In the genomic region with DNA sequence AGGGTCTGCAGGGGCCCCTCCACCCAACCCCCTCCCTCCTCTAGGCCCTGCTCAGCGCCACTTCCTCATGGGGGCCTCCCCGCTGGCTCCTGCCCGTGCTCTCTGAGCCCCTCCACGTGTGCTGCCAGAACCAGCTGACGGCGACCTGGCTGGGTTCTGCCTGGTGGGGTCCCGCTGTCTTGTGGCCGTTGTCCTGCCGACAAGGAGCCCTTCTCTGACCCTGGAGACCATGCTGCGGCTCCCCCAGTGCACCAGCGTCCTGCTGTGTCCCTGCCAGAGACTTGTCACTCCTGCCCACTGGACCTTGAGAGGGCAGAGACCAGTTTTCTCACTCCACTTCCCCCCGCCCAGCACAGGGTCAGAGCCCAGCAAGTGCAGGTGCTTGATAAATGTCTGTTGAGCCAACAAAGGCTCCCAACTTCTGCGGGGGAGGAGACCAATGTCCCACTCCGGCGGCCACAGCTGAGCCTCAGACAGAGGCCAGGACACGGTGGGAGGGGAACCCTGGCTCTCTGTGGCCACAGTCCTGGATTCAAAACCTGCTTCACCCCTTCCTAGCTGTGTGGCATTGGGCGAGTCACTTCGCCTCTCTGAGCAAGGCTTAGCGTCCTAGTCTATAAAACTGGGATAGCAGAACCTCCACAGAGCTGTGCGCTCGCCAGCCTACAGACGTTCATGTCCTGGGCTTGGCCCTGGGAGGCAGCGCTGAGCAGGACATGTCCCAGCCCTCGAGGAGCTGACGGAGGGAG, we compare ENCODE assay signal across 21 cellular contexts. TPM values are rescaled to one million over a fixed set of nuclear protein-coding genes. Genes with fewer than 3 reads are reported as not detected.
A peak's percentile ranks its signal among the peaks of the same experiment; 100 is the strongest.
DNase-seq lines count a peak whose midpoint lies in the region; ATAC-seq, FAIRE-seq and TF ChIP-seq lines count a peak whose summit lies in the region.
"Had no signal": no experiment of that assay in that cellular context is flagged by ENCODE, and none has a peak within 500 bp of the region (broad histone marks: within the 10 kb centered on the region; RNA-seq: fewer than 3 reads in every experiment).

No MANE protein-coding gene starts in this region.

- H3K27ac ChIP-seq in astrocyte (ENCODE audit: low read depth, low read length) (no peak overlapping the region), mesenchymal stem cell (ENCODE audit: low read length, poor library complexity, severe bottlenecking) (no peak overlapping the region), spleen (no peak overlapping the region)
- H3K27ac ChIP-seq: A549, GM23248, Peyer's patch, psoas muscle had no signal

- peak overlapping the region; percentile 11 to 100 for H2BK12ac ChIP-seq in mesenchymal stem cell (ENCODE audit: low read length in 2 of 2)

- H2BK120ac ChIP-seq in mesenchymal stem cell (ENCODE audit: low read depth, low read length) = peak overlapping the region; percentile 75

- no peaks in the 10 kb centered on the region for H3K36me3 Mint-ChIP-seq in astrocyte (ENCODE audit: low read depth, unreplicated experiment)
- H3K36me3 Mint-ChIP-seq: T-cell had no signal

- no peak for TF ChIP-seq POLR2A in spleen (IDR thresholded peaks at IDR 0.05)

- H3K9me3 ChIP-seq in astrocyte (ENCODE audit: insufficient read depth, low read depth, low read length) = no peaks in the 10 kb centered on the region
- no peaks in the 10 kb centered on the region for H3K9me3 ChIP-seq in mesenchymal stem cell (ENCODE audit: control insufficient read depth, low read length)
- H3K9me3 ChIP-seq in spleen = no peaks in the 10 kb centered on the region
- H3K9me3 ChIP-seq: A549, Peyer's patch, psoas muscle, stomach, uterus had no signal

- peak overlapping the region; percentile 99 for H4K91ac ChIP-seq in mesenchymal stem cell (ENCODE audit: low read length)

- no peak for FAIRE-seq in astrocyte (lab: Jason Lieb, UNC)
- FAIRE-seq: A549 had no signal

- H3K4me3 Mint-ChIP-seq in astrocyte (ENCODE audit: unreplicated experiment) = no peak overlapping the region
- H3K4me3 Mint-ChIP-seq: T-cell had no signal

- H3K36me3 ChIP-seq in astrocyte (ENCODE audit: insufficient read depth, low read length) (no peaks in the 10 kb centered on the region), mesenchymal stem cell (ENCODE audit: control insufficient read depth in 1 of 2, insufficient read depth in 2 of 2, low read depth in 1 of 2, low read length in 2 of 2) (no peaks in the 10 kb centered on the region), spleen (no peaks in the 10 kb centered on the region)
- H3K36me3 ChIP-seq: Peyer's patch, stomach, uterus had no signal

- H3K4me1 ChIP-seq in astrocyte (ENCODE audit: insufficient read depth, low read length) = peaks cover 48% of the 10 kb centered on the region
- H3K4me1 ChIP-seq in mesenchymal stem cell (ENCODE audit: control insufficient read depth, insufficient read depth, low read depth, low read length) = peaks cover 66% of the 10 kb centered on the region
- peaks cover 0 to 59% (median 8%) of the 10 kb centered on the region in 6 donors for H3K4me1 ChIP-seq in spleen
- H3K4me1 ChIP-seq: A549, psoas muscle, uterus had no signal

- peaks cover 32% of the 10 kb centered on the region for H3K4me1 Mint-ChIP-seq in astrocyte (ENCODE audit: low read depth, unreplicated experiment)

- peak overlapping the region; percentile 44 for H2BK15ac ChIP-seq in mesenchymal stem cell (ENCODE audit: low read depth, poor library complexity, severe bottlenecking)

- no peak overlapping the region for H2AK5ac ChIP-seq in mesenchymal stem cell (ENCODE audit: low read length, severe bottlenecking)

- 86% methylated on average over 25 of the region's 25 CpGs for WGBS in mesenchymal stem cell
- 63 to 72% (median 66%) methylated on average over 24 to 25 of the region's 25 CpGs for WGBS in spleen, 5 donors

- H3K9ac ChIP-seq in astrocyte (ENCODE audit: low read length) = no peak overlapping the region
- no peak overlapping the region for H3K9ac ChIP-seq in mesenchymal stem cell (ENCODE audit: low read length)
- H3K9ac ChIP-seq: GM23248 had no signal

- H3K18ac ChIP-seq in mesenchymal stem cell (ENCODE audit: low read depth in 1 of 2, low read length in 2 of 2) = peak overlapping the region; percentile 16 to 94

- no peak overlapping the region for H3K4me2 ChIP-seq in astrocyte (ENCODE audit: low read length)
- H3K4me2 ChIP-seq in mesenchymal stem cell (ENCODE audit: low read length, poor library complexity, severe bottlenecking) = no peak overlapping the region
- H3K4me2 ChIP-seq: A549 had no signal

- H2AFZ ChIP-seq in astrocyte (ENCODE audit: low read depth, low read length) (no peak overlapping the region), mesenchymal stem cell (ENCODE audit: low read depth, low read length) (no peak overlapping the region)
- H2AFZ ChIP-seq: GM23248 had no signal

- no peaks in the 10 kb centered on the region for H4K20me1 ChIP-seq in astrocyte (ENCODE audit: insufficient read depth, low read length)

- no peak overlapping the region for H2BK5ac ChIP-seq in mesenchymal stem cell (ENCODE audit: low read depth, low read length, poor library complexity, severe bottlenecking)

- peak; percentile 55 for DNase-seq in Right ventricle myocardium inferior (ENCODE audit: missing footprints)
- DNase-seq in cardiac septum (ENCODE audit: low spot score) = no peak
- DNase-seq in astrocyte (ENCODE audit: low read depth) = no peak
- no peak for DNase-seq in mesenchymal stem cell
- DNase-seq in spleen = peak; percentile 64
- no peak for DNase-seq in effector CD8-positive, alpha-beta T cell (lab: John Stamatoyannopoulos, UW)
- no peak for DNase-seq in T-helper 9 cell
- DNase-seq in HT-29 (ENCODE audit: low spot score) = no peak
- DNase-seq: activated CD4-positive, CD25-positive, alpha-beta regulatory T cell; amygdala; DMS153; GM23248; NCI-H1417; Peyer's patch; psoas muscle; stimulated activated CD4-positive, alpha-beta T cell treated with anti-CD3 and anti-CD28 coated beads, Interleukin-15, amount 100 ng/mL, for 24 hours; stomach; uterus had no signal

- peak overlapping the region; percentile 50 for H4K8ac ChIP-seq in mesenchymal stem cell (ENCODE audit: low read length)

- no peaks in the 10 kb centered on the region for H3K79me2 ChIP-seq in astrocyte (ENCODE audit: insufficient read depth, low read length)

- H3K79me1 ChIP-seq in mesenchymal stem cell (replicated peaks; ENCODE audit: low read length, poor library complexity, severe bottlenecking) = no peaks in the 10 kb centered on the region

- peak overlapping the region in 1 of 2 experiments; percentile 14 for H3K23ac ChIP-seq in mesenchymal stem cell (ENCODE audit: low read length in 2 of 2)

- peak overlapping the region; percentile 7 for H3K27ac Mint-ChIP-seq in astrocyte (ENCODE audit: unreplicated experiment)
- H3K27ac Mint-ChIP-seq: activated T-helper 2 cell treated with anti-CD3 and anti-CD28 coated beads, Interferon-gamma antibody, Interleukin-2, Interleukin-4, amounts not matched to agents 10 μg/mL and 5 μg/mL and 100 μg/mL, durations not matched to agents 14 hours and 24 hours and 36 hours; T-cell had no signal

- H3K27me3 ChIP-seq in astrocyte (ENCODE audit: insufficient read depth, low read length) = no peaks in the 10 kb centered on the region
- H3K27me3 ChIP-seq in mesenchymal stem cell (ENCODE audit: control insufficient read depth in 1 of 2, insufficient read depth in 1 of 2, low read length in 2 of 2) = peaks cover 0 to 1% of the 10 kb centered on the region in 2 experiments
- peaks cover 0 to 63% (median 0%) of the 10 kb centered on the region in 7 donors for H3K27me3 ChIP-seq in spleen (replicated peaks in 1 of 7)
- H3K27me3 ChIP-seq: Peyer's patch, uterus had no signal

- intact Hi-C loops in Right ventricle myocardium inferior (cut with DNase I) (no loop called here), cardiac septum (cut with DNase I) (no loop called here), spleen (cut with DNase I; ENCODE audit: low total_unique reads) (no loop called here)

- ATAC-seq in Right ventricle myocardium inferior = no peak
- ATAC-seq: A549, psoas muscle, T-cell had no signal

- peak overlapping the region in 1 of 2 experiments; percentile 79 for H3K14ac ChIP-seq in mesenchymal stem cell (ENCODE audit: low read length in 2 of 2)

- TF ChIP-seq CTCF in astrocyte (IDR thresholded peaks at IDR 0.05; ENCODE audit: insufficient read depth, low read depth, low read length) = no peak
- no peak for TF ChIP-seq CTCF in spleen (IDR thresholded peaks at IDR 0.05 in 8 of 11, conservative IDR thresholded peaks at IDR 0.05 in 3 of 11)

- peaks cover 10% of the 10 kb centered on the region for H3K27me3 Mint-ChIP-seq in astrocyte (ENCODE audit: low read depth, unreplicated experiment)

- H3K9me3 Mint-ChIP-seq in astrocyte (ENCODE audit: unreplicated experiment) = no peaks in the 10 kb centered on the region
- H3K9me3 Mint-ChIP-seq: activated T-helper 2 cell treated with anti-CD3 and anti-CD28 coated beads, Interferon-gamma antibody, Interleukin-2, Interleukin-4, amounts not matched to agents 10 μg/mL and 5 μg/mL and 100 μg/mL, durations not matched to agents 14 hours and 24 hours and 36 hours; T-cell had no signal

- peak overlapping the region; percentile 38 to 97 for H3K4ac ChIP-seq in mesenchymal stem cell (ENCODE audit: low read depth in 1 of 2, low read length in 2 of 2)

- H3K4me3 ChIP-seq in astrocyte (ENCODE audit: insufficient read depth, low read depth, low read length) (no peak overlapping the region), mesenchymal stem cell (ENCODE audit: insufficient read depth in 1 of 2, low read depth in 1 of 2, low read length in 2 of 2) (no peak overlapping the region), spleen (no peak overlapping the region)
- H3K4me3 ChIP-seq: A549, GM23248, Peyer's patch, psoas muscle, stomach, uterus had no signal

RNA-seq across cellular contexts. Expression of gene SARDH, which starts 24.8 kb away (rescaled TPM):
- total RNA-seq in Right ventricle myocardium inferior (0.41 TPM), cardiac septum (1.3 TPM), astrocyte (2.8 and 3.7 TPM in 2 replicates), spleen (1 to 10 TPM; 1.0 to 4.5 (median 3.1) TPM)
- polyA plus RNA-seq in mesenchymal stem cell (2013, experiment 1 of 2) = 6.4 TPM
- 6.1 TPM for polyA plus RNA-seq in mesenchymal stem cell (2013, experiment 2 of 2)
- 1 to 10 TPM; 1.3 to 1.5 (median 1.5) TPM for polyA plus RNA-seq in spleen
- total RNA-seq in HT-29 (2014; rRNA removed; shearing (Covaris generic)) = 2.5 and 2.7 TPM in 2 replicates

Comparison
In these comparisons a context has a peak if more than half of its experiments do, and no peak if none do; other contexts are left out.
1. DNase-seq: peak in Right ventricle myocardium inferior (single experiment) and spleen (single experiment); none in cardiac septum (single experiment), astrocyte (single experiment), mesenchymal stem cell (single experiment), effector CD8-positive, alpha-beta T cell (single experiment), T-helper 9 cell (single experiment) and HT-29 (single experiment).